ENCODE assay signal across 7 cellular contexts in genomic region chr6:41470341-41471063, GRCh38.
DNase-seq lines count a peak whose midpoint lies in the region; ATAC-seq lines count a peak whose summit lies in the region.

No MANE protein-coding gene starts in this region.

- H3K27ac ChIP-seq in HUES6 (ENCODE audit: low read depth, low read length): no peak overlapping the region

- peak overlapping the region; percentile 57 for H3K4me3 ChIP-seq in HUES6 (ENCODE audit: low read depth, low read length)
- H3K4me3 ChIP-seq in iPS-15b (ENCODE audit: low read depth, low read length): peak overlapping the region; percentile 54

- peak overlapping the region; percentile 86 for H3K4me3 Mint-ChIP-seq in activated naive CD8-positive, alpha-beta T cell
- peak overlapping the region; percentile 70 for H3K4me3 Mint-ChIP-seq in stimulated activated effector memory CD8-positive, alpha-beta T cell treated with anti-CD3 and anti-CD28 coated beads, Interleukin-12 subunit alpha, Interleukin-12 subunit beta, amount 100 ng/mL, for 72 hours

- H3K36me3 ChIP-seq in HUES6 (ENCODE audit: control insufficient read depth, insufficient read depth, low read length) (no peaks in the 10 kb centered on the region), iPS-15b (ENCODE audit: control insufficient read depth, insufficient read depth, low read length) (no peaks in the 10 kb centered on the region)

- no peaks in the 10 kb centered on the region for H3K36me3 Mint-ChIP-seq in activated naive CD8-positive, alpha-beta T cell
- H3K36me3 Mint-ChIP-seq in stimulated activated effector memory CD8-positive, alpha-beta T cell treated with anti-CD3 and anti-CD28 coated beads, Interleukin-12 subunit alpha, Interleukin-12 subunit beta, amount 100 ng/mL, for 72 hours: no peaks in the 10 kb centered on the region

- H3K4me1 Mint-ChIP-seq in activated naive CD8-positive, alpha-beta T cell (ENCODE audit: low read depth): peaks cover 6% of the 10 kb centered on the region
- H3K4me1 Mint-ChIP-seq in stimulated activated effector memory CD8-positive, alpha-beta T cell treated with anti-CD3 and anti-CD28 coated beads, Interleukin-12 subunit alpha, Interleukin-12 subunit beta, amount 100 ng/mL, for 72 hours: peaks cover 10% of the 10 kb centered on the region

- DNase-seq in stimulated activated effector memory CD8-positive, alpha-beta T cell treated with anti-CD3 and anti-CD28 coated beads, Interleukin-12 subunit alpha, Interleukin-12 subunit beta, amount 100 ng/mL, for 72 hours (ENCODE audit: low spot score in 2 of 2): peak in 1 of 2 donors; percentile 5
- DNase-seq in T-helper 2 cell (no peak), kidney glomerular epithelial cell (lab: John Stamatoyannopoulos, UW) (no peak), cerebellum (ENCODE audit: low spot score) (no peak)

- H3K9me3 ChIP-seq in HUES6 (ENCODE audit: control insufficient read depth, insufficient read depth, low read depth, low read length) (no peaks in the 10 kb centered on the region), iPS-15b (ENCODE audit: control insufficient read depth, insufficient read depth, low read length) (no peaks in the 10 kb centered on the region)

- H3K27me3 ChIP-seq in HUES6 (ENCODE audit: control insufficient read depth, insufficient read depth, low read length) (peaks cover 86% of the 10 kb centered on the region), iPS-15b (ENCODE audit: control insufficient read depth, insufficient read depth, low read length) (peaks cover 95% of the 10 kb centered on the region)

- peaks cover 34% of the 10 kb centered on the region for H3K27me3 Mint-ChIP-seq in activated naive CD8-positive, alpha-beta T cell

- H3K4me1 ChIP-seq in HUES6 (ENCODE audit: control insufficient read depth, insufficient read depth, low read length) (peaks cover 34% of the 10 kb centered on the region), iPS-15b (ENCODE audit: control insufficient read depth, insufficient read depth, low read length) (peaks cover 16% of the 10 kb centered on the region)

- peak overlapping the region; percentile 46 for H3K9ac ChIP-seq in HUES6 (ENCODE audit: low read length)
- H3K9ac ChIP-seq in iPS-15b (ENCODE audit: low read depth, low read length): no peak overlapping the region

- H3K9me3 Mint-ChIP-seq in activated naive CD8-positive, alpha-beta T cell (ENCODE audit: low read depth): no peaks in the 10 kb centered on the region
- H3K9me3 Mint-ChIP-seq in stimulated activated effector memory CD8-positive, alpha-beta T cell treated with anti-CD3 and anti-CD28 coated beads, Interleukin-12 subunit alpha, Interleukin-12 subunit beta, amount 100 ng/mL, for 72 hours: no peaks in the 10 kb centered on the region

- H3K27ac Mint-ChIP-seq in activated naive CD8-positive, alpha-beta T cell: no peak overlapping the region
- H3K27ac Mint-ChIP-seq in stimulated activated effector memory CD8-positive, alpha-beta T cell treated with anti-CD3 and anti-CD28 coated beads, Interleukin-12 subunit alpha, Interleukin-12 subunit beta, amount 100 ng/mL, for 72 hours: no peak overlapping the region

- peak; percentile 74 for ATAC-seq in stimulated activated effector memory CD8-positive, alpha-beta T cell treated with anti-CD3 and anti-CD28 coated beads, Interleukin-12 subunit alpha, Interleukin-12 subunit beta, amount 100 ng/mL, for 72 hours
